ENCODE assay signal across 11 cellular contexts in the genomic region with DNA sequence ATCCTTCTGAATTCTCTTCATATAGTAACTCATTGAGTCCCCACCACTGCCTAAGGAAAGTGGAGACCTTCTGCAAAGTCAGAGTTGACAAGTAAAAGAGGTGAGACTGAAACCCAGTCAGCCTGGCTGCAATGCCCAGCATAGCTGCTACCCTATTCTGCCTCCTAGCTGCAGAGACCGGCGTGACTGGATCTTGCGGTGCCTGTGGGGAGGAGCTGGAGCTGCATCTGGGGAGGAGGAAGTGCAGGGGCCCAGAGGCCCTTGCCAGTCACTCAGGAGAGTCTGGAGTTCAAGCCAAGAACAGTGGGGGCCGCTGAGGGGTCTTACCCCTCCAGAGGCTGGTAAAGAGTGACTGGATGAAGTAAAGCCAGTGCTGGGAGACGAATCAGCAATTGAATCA. TPM values are rescaled to one million over a fixed set of nuclear protein-coding genes. Genes with fewer than 3 reads are reported as not detected.
A peak's percentile ranks its signal among the peaks of the same experiment; 100 is the strongest.
DNase-seq lines count a peak whose midpoint lies in the region; ATAC-seq and TF ChIP-seq lines count a peak whose summit lies in the region.
"Had no signal": no experiment of that assay in that cellular context is flagged by ENCODE, and none has a peak within 500 bp of the region (broad histone marks: within the 10 kb centered on the region; RNA-seq: fewer than 3 reads in every experiment).

No MANE protein-coding gene starts in this region.

- H3K4me3 Mint-ChIP-seq in GM23338 (no peak overlapping the region), WTC11 (no peak overlapping the region)

- H3K27me3 Mint-ChIP-seq in GM23338 (ENCODE audit: insufficient read depth, low read depth, poor library complexity): peaks cover 4% of the 10 kb centered on the region
- no peaks in the 10 kb centered on the region for H3K27me3 Mint-ChIP-seq in WTC11 (ENCODE audit: low read depth)

- 0 out of 2 replicates have a peak, but pooled peaks cover 2% of the 10 kb centered on the region for H3K9me2 ChIP-seq in GM23338 (ENCODE audit: insufficient read depth)

- H3K4me2 ChIP-seq in GM23338: no peak overlapping the region

- H3K36me3 ChIP-seq in GM23338 (ENCODE audit: insufficient read depth): no peaks in the 10 kb centered on the region
- no peaks in the 10 kb centered on the region for H3K36me3 ChIP-seq in left lung
- H3K36me3 ChIP-seq: spleen had no signal

- DNase-seq in AG04449 (ENCODE audit: low read depth, low spot score) (no peak), GM23338 (ENCODE audit: low spot score) (peak; percentile 86), WTC11 (ENCODE audit: low spot score) (peak; percentile 77), left lung (no peak), glomerular visceral epithelial cell (ENCODE audit: extremely low spot score) (no peak), cerebellar cortex (ENCODE audit: low spot score) (no peak), ureter (ENCODE audit: low spot score) (no peak)
- DNase-seq: IMR-90, spleen had no signal

- H3K9me3 ChIP-seq in left lung: no peaks in the 10 kb centered on the region

- H3K4me1 Mint-ChIP-seq in GM23338 (peaks cover 5% of the 10 kb centered on the region), WTC11 (no peaks in the 10 kb centered on the region; the same call in 1 of the 2 replicates)

- no peaks in the 10 kb centered on the region for H3F3A ChIP-seq in GM23338 (replicated peaks; ENCODE audit: low read depth)

- CTCF ChIA-PET in AG04449 (lab: Yijun Ruan, JAX) (no interaction called here), WTC11 (lab: Charles Lee) (interaction anchor here (0.6 to 4.6 kb wide), 36 partner anchors 9 to 483 kb away, joined by 3 to 58 read pairs (median 5); partner anchors contain the start of genes CNEP1R1 and ZNF423)

- no peak overlapping the region for H3K4me3 ChIP-seq in AG04449 (ENCODE audit: low read depth, low read length)
- no peak overlapping the region for H3K4me3 ChIP-seq in GM23338
- no peak overlapping the region for H3K4me3 ChIP-seq in left lung
- H3K4me3 ChIP-seq: SK-N-MC, spleen had no signal

- H3K27ac Mint-ChIP-seq in GM23338 (no peak overlapping the region), WTC11 (no peak overlapping the region)

- no peaks in the 10 kb centered on the region for H4K20me1 ChIP-seq in GM23338 (replicated peaks; ENCODE audit: insufficient read depth)

- H3K27me3 ChIP-seq in GM23338 (ENCODE audit: insufficient read depth) (no peaks in the 10 kb centered on the region), left lung (no peaks in the 10 kb centered on the region)

- ATAC-seq in GM23338 (peak; percentile 98), WTC11 (peak; percentile 98), left lung (peak; percentile 36), HG02798 (IDR thresholded peaks at IDR 0.05; ENCODE audit: poor library complexity, unreplicated experiment) (no peak)

- no peak overlapping the region for H2AFZ ChIP-seq in GM23338

- TF ChIP-seq CTCF in AG04449 (IDR thresholded peaks at IDR 0.05; ENCODE audit: insufficient read depth, low read length, missing control alignments): peak; percentile 26
- TF ChIP-seq CTCF in GM23338 (conservative IDR thresholded peaks at IDR 0.05; ENCODE audit: low read depth in 2 of 2): peak; percentile 75 to 90
- peak; percentile 44; the same call in 1 of the 2 replicates for TF ChIP-seq CTCF in WTC11 (IDR thresholded peaks at IDR 0.05)
- no peak for TF ChIP-seq CTCF in left lung (IDR thresholded peaks at IDR 0.05)

- no peak overlapping the region for H3K27ac ChIP-seq in GM23338 (ENCODE audit: low read depth)
- no peak overlapping the region for H3K27ac ChIP-seq in left lung
- H3K27ac ChIP-seq: SK-N-MC, spleen had no signal

- no peaks in the 10 kb centered on the region for H3K36me3 Mint-ChIP-seq in GM23338 (ENCODE audit: low read depth)
- 0 out of 2 replicates have a peak, but pooled peaks cover 3% of the 10 kb centered on the region for H3K36me3 Mint-ChIP-seq in WTC11

- H3K79me2 ChIP-seq in GM23338 (replicated peaks; ENCODE audit: insufficient read depth): no peaks in the 10 kb centered on the region

- POLR2A ChIA-PET in AG04449 (lab: Yijun Ruan, JAX): no interaction called here
- POLR2A ChIA-PET in WTC11 (lab: Charles Lee): interaction anchor here (0.6 kb wide), 1 partner anchor 203 kb away, joined by 10 read pairs; no protein-coding TSS in a partner anchor

- H3K4me1 ChIP-seq in GM23338 (ENCODE audit: insufficient read depth) (no peaks in the 10 kb centered on the region), left lung (no peaks in the 10 kb centered on the region)
- H3K4me1 ChIP-seq: spleen had no signal

- H3K9me3 Mint-ChIP-seq in GM23338 (peaks cover 5% of the 10 kb centered on the region), WTC11 (peaks cover 7% of the 10 kb centered on the region)

- intact Hi-C loops in left lung (cut with DNase I): no loop called here

TF ChIP-seq in GM23338, 12 proteins besides CTCF, POLR2A, EP300 and RAD21:
- TF ChIP-seq CREB1 (CRISPR knock-in tag; IDR thresholded peaks at IDR 0.05; ENCODE audit: low read depth): no peak
- no peak for TF ChIP-seq ZNF331 (CRISPR knock-in tag; IDR thresholded peaks at IDR 0.05; ENCODE audit: low read depth)
- TF ChIP-seq EZH2phosphoT487 (IDR thresholded peaks at IDR 0.05; ENCODE audit: unreplicated experiment): no peak
- no peak for TF ChIP-seq NANOG (IDR thresholded peaks at IDR 0.05; ENCODE audit: borderline replicate concordance)
- TF ChIP-seq STAT1 (IDR thresholded peaks at IDR 0.05; ENCODE audit: unreplicated experiment): no peak
- no peak for TF ChIP-seq POLR2AphosphoS5 (IDR thresholded peaks at IDR 0.05; ENCODE audit: low read depth)
- TF ChIP-seq ZNF114 (CRISPR knock-in tag; IDR thresholded peaks at IDR 0.05): no peak

TF ChIP-seq in WTC11, 78 proteins besides CTCF, POLR2A, EP300 and RAD21:
- no peak for TF ChIP-seq ATF1 (CRISPR knock-in tag; IDR thresholded peaks at IDR 0.05)
- TF ChIP-seq ZNF263 (CRISPR knock-in tag; IDR thresholded peaks at IDR 0.05; ENCODE audit: low read depth): peak; percentile 85; the same call in 1 of the 2 replicates

RNA-seq across cellular contexts. Expression of gene ZNF423, which starts 35.0 kb away (rescaled TPM):
- 39.6 and 41.8 TPM in 2 replicates for total RNA-seq in GM23338 (2014; rRNA removed; shearing (Covaris generic))
- 14.9 and 15.2 TPM in 2 replicates for polyA plus RNA-seq in GM23338 (2016; fragmentation: Nextera tagmentation; extraction: Ambion mirVana)
- total RNA-seq in WTC11 (2021): 37.6 to 38.8 TPM (median 38.6 TPM) in 3 replicates
- 1 to 10 TPM; 7.8 to 8.2 TPM for total RNA-seq in left lung
- 15.7 TPM for total RNA-seq in ureter

Comparison
In these comparisons a context has a peak if more than half of its experiments do, and no peak if none do; other contexts are left out.
1. DNase-seq: peak in GM23338 (single experiment) and WTC11 (single experiment); none in AG04449 (single experiment), left lung (0 of 2), glomerular visceral epithelial cell (single experiment), cerebellar cortex (single experiment) and ureter (single experiment).
2. CTCF ChIP-seq: peak in AG04449 (single experiment), GM23338 (2 of 2) and WTC11 (single experiment); none in left lung (0 of 2).